In genomic region chrX:119363391-119363790, GRCh38 we compare ENCODE assay signal across 31 cellular contexts.
"Had no signal": no experiment of that assay in that cellular context is flagged by ENCODE, and none has a peak within 500 bp of the region (broad histone marks: within the 10 kb centered on the region; RNA-seq: fewer than 3 reads in every experiment).

No MANE protein-coding gene starts in this region.

- DNase-seq: activated CD4-positive, alpha-beta memory T cell treated with anti-CD3 and anti-CD28 coated beads for 36 hours; activated CD4-positive, alpha-beta T cell treated with anti-CD3 and anti-CD28 coated beads for 36 hours; activated CD4-positive, alpha-beta T cell treated with anti-CD3 and anti-CD28 coated beads, Interleukin-2, amount 10 ng/mL, durations not matched to agents 24 days and 14 days; activated CD4-positive, CD25-positive, alpha-beta regulatory T cell; activated CD4-positive, CD25-positive, alpha-beta regulatory T cell treated with anti-CD3 and anti-CD28 coated beads, Interleukin-2, amount 50 U/mL, for 72 hours; activated CD8-positive, alpha-beta memory T cell treated with anti-CD3 and anti-CD28 coated beads, Interleukin-2, amount 10 ng/mL, durations not matched to agents 7 days and 5 days; activated CD8-positive, alpha-beta memory T cell treated with anti-CD3 and anti-CD28 coated beads, Interleukin-2, amount 50 U/mL, for 4 hours; activated CD8-positive, alpha-beta T cell treated with anti-CD3 and anti-CD28 coated beads, Interleukin-2, amount 10 ng/mL, durations not matched to agents 7 days and 5 days; activated effector memory CD4-positive, alpha-beta T cell treated with anti-CD3 and anti-CD28 coated beads, Interleukin-2, amount 50 U/mL, for 16 hours; activated naive CD4-positive, alpha-beta T cell treated with anti-CD3 and anti-CD28 coated beads for 36 hours; activated naive CD8-positive, alpha-beta T cell treated with anti-CD3 and anti-CD28 coated beads for 36 hours; activated naive CD8-positive, alpha-beta T cell treated with anti-CD3 and anti-CD28 coated beads, Interleukin-2, amount 50 U/mL, for 24 hours; activated T-cell treated with anti-CD3 and anti-CD28 coated beads, Interleukin-2, amount 50 U/mL, for 1 hour; activated T-cell treated with anti-CD3 and anti-CD28 coated beads, Interleukin-2, amount 50 U/mL, for 48 hours; adrenal gland; amygdala; aorta; body of pancreas; caudate nucleus; colonic mucosa; effector CD8-positive, alpha-beta T cell; esophagus squamous epithelium; foreskin melanocyte; T-helper 2 cell had no signal

- H3K4me1 ChIP-seq: adrenal gland, body of pancreas, colonic mucosa, esophagus squamous epithelium had no signal

- H3K27me3 Mint-ChIP-seq: activated CD4-positive, alpha-beta memory T cell treated with anti-CD3 and anti-CD28 coated beads for 36 hours; activated CD8-positive, alpha-beta memory T cell treated with anti-CD3 and anti-CD28 coated beads, Interleukin-2, amount 10 ng/mL, durations not matched to agents 7 days and 5 days; activated naive CD4-positive, alpha-beta T cell treated with anti-CD3 and anti-CD28 coated beads, Interleukin-2, amount 50 U/mL, for 24 hours; activated naive CD8-positive, alpha-beta T cell treated with anti-CD3 and anti-CD28 coated beads for 36 hours; activated naive CD8-positive, alpha-beta T cell treated with anti-CD3 and anti-CD28 coated beads, Interleukin-2, amount 50 U/mL, for 24 hours had no signal

- ATAC-seq: activated CD4-positive, alpha-beta T cell treated with anti-CD3 and anti-CD28 coated beads for 36 hours; activated CD8-positive, alpha-beta memory T cell treated with anti-CD3 and anti-CD28 coated beads, Interleukin-2, amount 10 ng/mL, durations not matched to agents 7 days and 5 days; activated CD8-positive, alpha-beta T cell treated with anti-CD3 and anti-CD28 coated beads, Interleukin-2, amount 10 ng/mL, durations not matched to agents 7 days and 5 days; activated naive CD8-positive, alpha-beta T cell treated with anti-CD3 and anti-CD28 coated beads, Interleukin-2, amount 50 U/mL, for 24 hours; body of pancreas; gastroesophageal sphincter had no signal

- H3K4me3 Mint-ChIP-seq: activated CD4-positive, alpha-beta memory T cell treated with anti-CD3 and anti-CD28 coated beads for 36 hours; activated CD4-positive, alpha-beta T cell treated with anti-CD3 and anti-CD28 coated beads for 36 hours; activated CD4-positive, alpha-beta T cell treated with anti-CD3 and anti-CD28 coated beads, Interleukin-2, amount 10 ng/mL, durations not matched to agents 24 days and 14 days; activated CD8-positive, alpha-beta memory T cell treated with anti-CD3 and anti-CD28 coated beads, Interleukin-2, amount 10 ng/mL, durations not matched to agents 7 days and 5 days; activated CD8-positive, alpha-beta T cell treated with anti-CD3 and anti-CD28 coated beads, Interleukin-2, amount 10 ng/mL, durations not matched to agents 7 days and 5 days; activated naive CD4-positive, alpha-beta T cell treated with anti-CD3 and anti-CD28 coated beads for 36 hours; activated naive CD4-positive, alpha-beta T cell treated with anti-CD3 and anti-CD28 coated beads, Interleukin-2, amount 50 U/mL, for 24 hours; activated naive CD8-positive, alpha-beta T cell treated with anti-CD3 and anti-CD28 coated beads for 36 hours; activated naive CD8-positive, alpha-beta T cell treated with anti-CD3 and anti-CD28 coated beads, Interleukin-2, amount 50 U/mL, for 24 hours; activated T-helper 1 cell treated with anti-CD3 and anti-CD28 coated beads, Interleukin-12 subunit alpha, Interleukin-12 subunit beta, Interleukin-2, Interleukin-4 antibody, amounts not matched to agents 30 ng/mL and 10 ng/mL and 1 ng/mL, durations not matched to agents 14 hours and 24 hours and 36 hours had no signal

- H3K9me3 Mint-ChIP-seq: activated CD4-positive, alpha-beta memory T cell treated with anti-CD3 and anti-CD28 coated beads for 36 hours; activated CD4-positive, alpha-beta T cell treated with anti-CD3 and anti-CD28 coated beads, Interleukin-2, amount 10 ng/mL, durations not matched to agents 24 days and 14 days; activated naive CD4-positive, alpha-beta T cell treated with anti-CD3 and anti-CD28 coated beads for 36 hours; activated naive CD4-positive, alpha-beta T cell treated with anti-CD3 and anti-CD28 coated beads, Interleukin-2, amount 50 U/mL, for 24 hours; activated naive CD8-positive, alpha-beta T cell treated with anti-CD3 and anti-CD28 coated beads for 36 hours; activated naive CD8-positive, alpha-beta T cell treated with anti-CD3 and anti-CD28 coated beads, Interleukin-2, amount 50 U/mL, for 24 hours; activated T-helper 1 cell treated with anti-CD3 and anti-CD28 coated beads, Interleukin-12 subunit alpha, Interleukin-12 subunit beta, Interleukin-2, Interleukin-4 antibody, amounts not matched to agents 30 ng/mL and 10 ng/mL and 1 ng/mL, durations not matched to agents 14 hours and 24 hours and 36 hours; activated T-helper 2 cell treated with anti-CD3 and anti-CD28 coated beads, Interferon-gamma antibody, Interleukin-2, Interleukin-4, amounts not matched to agents 10 μg/mL and 5 μg/mL and 100 μg/mL, durations not matched to agents 14 hours and 24 hours and 36 hours had no signal

- H3K4me3 ChIP-seq: adrenal gland, body of pancreas, colonic mucosa, esophagus squamous epithelium, gastroesophageal sphincter had no signal

- H3K36me3 ChIP-seq: adrenal gland, colonic mucosa, esophagus squamous epithelium, gastroesophageal sphincter had no signal

- H3K27ac Mint-ChIP-seq: activated CD4-positive, alpha-beta memory T cell treated with anti-CD3 and anti-CD28 coated beads for 36 hours; activated CD4-positive, alpha-beta T cell treated with anti-CD3 and anti-CD28 coated beads for 36 hours; activated CD4-positive, alpha-beta T cell treated with anti-CD3 and anti-CD28 coated beads, Interleukin-2, amount 10 ng/mL, durations not matched to agents 24 days and 14 days; activated CD8-positive, alpha-beta memory T cell treated with anti-CD3 and anti-CD28 coated beads, Interleukin-2, amount 10 ng/mL, durations not matched to agents 7 days and 5 days; activated CD8-positive, alpha-beta T cell treated with anti-CD3 and anti-CD28 coated beads, Interleukin-2, amount 10 ng/mL, durations not matched to agents 7 days and 5 days; activated naive CD4-positive, alpha-beta T cell treated with anti-CD3 and anti-CD28 coated beads for 36 hours; activated naive CD4-positive, alpha-beta T cell treated with anti-CD3 and anti-CD28 coated beads, Interleukin-2, amount 50 U/mL, for 24 hours; activated naive CD8-positive, alpha-beta T cell treated with anti-CD3 and anti-CD28 coated beads for 36 hours; activated naive CD8-positive, alpha-beta T cell treated with anti-CD3 and anti-CD28 coated beads, Interleukin-2, amount 50 U/mL, for 24 hours; activated T-helper 1 cell treated with anti-CD3 and anti-CD28 coated beads, Interleukin-12 subunit alpha, Interleukin-12 subunit beta, Interleukin-2, Interleukin-4 antibody, amounts not matched to agents 30 ng/mL and 10 ng/mL and 1 ng/mL, durations not matched to agents 14 hours and 24 hours and 36 hours; activated T-helper 2 cell treated with anti-CD3 and anti-CD28 coated beads, Interferon-gamma antibody, Interleukin-2, Interleukin-4, amounts not matched to agents 10 μg/mL and 5 μg/mL and 100 μg/mL, durations not matched to agents 14 hours and 24 hours and 36 hours had no signal

- H3K27ac ChIP-seq: adrenal gland, body of pancreas, colonic mucosa, epithelial cell of prostate, esophagus squamous epithelium, gastroesophageal sphincter had no signal

- H3K9me3 ChIP-seq: adrenal gland, body of pancreas, colonic mucosa, esophagus squamous epithelium, gastroesophageal sphincter had no signal

- H3K27me3 ChIP-seq: adrenal gland, body of pancreas, colonic mucosa, esophagus squamous epithelium, gastroesophageal sphincter had no signal

- H3K36me3 Mint-ChIP-seq: activated CD4-positive, alpha-beta memory T cell treated with anti-CD3 and anti-CD28 coated beads for 36 hours; activated CD8-positive, alpha-beta memory T cell treated with anti-CD3 and anti-CD28 coated beads, Interleukin-2, amount 10 ng/mL, durations not matched to agents 7 days and 5 days; activated naive CD4-positive, alpha-beta T cell treated with anti-CD3 and anti-CD28 coated beads, Interleukin-2, amount 50 U/mL, for 24 hours; activated naive CD8-positive, alpha-beta T cell treated with anti-CD3 and anti-CD28 coated beads for 36 hours had no signal

- FAIRE-seq: endometrium, endothelial cell of umbilical vein had no signal

- H3K4me1 Mint-ChIP-seq: activated CD4-positive, alpha-beta T cell treated with anti-CD3 and anti-CD28 coated beads for 36 hours; activated CD4-positive, alpha-beta T cell treated with anti-CD3 and anti-CD28 coated beads, Interleukin-2, amount 10 ng/mL, durations not matched to agents 24 days and 14 days; activated CD8-positive, alpha-beta memory T cell treated with anti-CD3 and anti-CD28 coated beads, Interleukin-2, amount 10 ng/mL, durations not matched to agents 7 days and 5 days; activated naive CD4-positive, alpha-beta T cell treated with anti-CD3 and anti-CD28 coated beads, Interleukin-2, amount 50 U/mL, for 24 hours; activated naive CD8-positive, alpha-beta T cell treated with anti-CD3 and anti-CD28 coated beads for 36 hours; activated naive CD8-positive, alpha-beta T cell treated with anti-CD3 and anti-CD28 coated beads, Interleukin-2, amount 50 U/mL, for 24 hours had no signal
